1 cellular context compared by ENCODE assay signal in the genomic region with DNA sequence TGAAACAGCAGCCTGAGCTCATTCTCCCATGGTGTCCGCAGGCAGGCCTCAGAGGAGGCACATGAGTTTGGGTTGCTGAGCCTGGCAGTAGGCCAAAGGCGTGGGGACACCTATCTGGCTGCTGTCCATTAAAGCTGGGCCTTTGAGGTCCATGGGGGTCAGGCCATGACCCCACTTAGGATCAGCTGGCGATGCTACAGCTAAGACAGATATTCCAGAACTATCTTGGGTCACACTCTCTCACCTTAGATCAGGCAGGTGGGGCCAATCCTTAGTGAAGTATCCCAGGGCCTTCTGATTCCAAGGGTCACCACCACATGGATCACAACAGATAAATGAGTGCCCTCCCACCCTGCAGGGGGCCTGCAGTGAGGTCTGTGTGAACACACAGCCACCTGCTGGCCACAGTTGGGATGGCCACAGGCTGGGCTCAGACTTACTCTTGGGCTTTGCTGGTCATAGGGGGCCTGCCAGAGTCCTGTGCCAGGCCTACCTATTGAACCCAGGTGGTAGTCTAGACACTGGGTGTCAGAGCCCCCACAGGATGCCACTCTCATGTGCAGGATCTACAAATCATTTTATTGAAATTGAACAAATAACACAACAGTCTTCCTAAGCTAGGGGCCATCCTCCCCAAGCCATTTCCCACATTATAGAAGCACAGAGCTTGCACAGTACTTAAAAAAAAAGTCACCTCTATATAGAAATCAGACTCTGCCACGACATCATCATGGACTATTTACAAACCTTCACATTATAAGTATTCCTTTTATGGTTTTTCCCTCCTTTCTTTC.
TF ChIP-seq lines count a peak whose summit lies in the region.

No MANE protein-coding gene starts in this region.

TF ChIP-seq in HepG2, 621 proteins besides CTCF, POLR2A, EP300 and RAD21 (continued from another document and continues in another):
- TF ChIP-seq, protein P1, sequence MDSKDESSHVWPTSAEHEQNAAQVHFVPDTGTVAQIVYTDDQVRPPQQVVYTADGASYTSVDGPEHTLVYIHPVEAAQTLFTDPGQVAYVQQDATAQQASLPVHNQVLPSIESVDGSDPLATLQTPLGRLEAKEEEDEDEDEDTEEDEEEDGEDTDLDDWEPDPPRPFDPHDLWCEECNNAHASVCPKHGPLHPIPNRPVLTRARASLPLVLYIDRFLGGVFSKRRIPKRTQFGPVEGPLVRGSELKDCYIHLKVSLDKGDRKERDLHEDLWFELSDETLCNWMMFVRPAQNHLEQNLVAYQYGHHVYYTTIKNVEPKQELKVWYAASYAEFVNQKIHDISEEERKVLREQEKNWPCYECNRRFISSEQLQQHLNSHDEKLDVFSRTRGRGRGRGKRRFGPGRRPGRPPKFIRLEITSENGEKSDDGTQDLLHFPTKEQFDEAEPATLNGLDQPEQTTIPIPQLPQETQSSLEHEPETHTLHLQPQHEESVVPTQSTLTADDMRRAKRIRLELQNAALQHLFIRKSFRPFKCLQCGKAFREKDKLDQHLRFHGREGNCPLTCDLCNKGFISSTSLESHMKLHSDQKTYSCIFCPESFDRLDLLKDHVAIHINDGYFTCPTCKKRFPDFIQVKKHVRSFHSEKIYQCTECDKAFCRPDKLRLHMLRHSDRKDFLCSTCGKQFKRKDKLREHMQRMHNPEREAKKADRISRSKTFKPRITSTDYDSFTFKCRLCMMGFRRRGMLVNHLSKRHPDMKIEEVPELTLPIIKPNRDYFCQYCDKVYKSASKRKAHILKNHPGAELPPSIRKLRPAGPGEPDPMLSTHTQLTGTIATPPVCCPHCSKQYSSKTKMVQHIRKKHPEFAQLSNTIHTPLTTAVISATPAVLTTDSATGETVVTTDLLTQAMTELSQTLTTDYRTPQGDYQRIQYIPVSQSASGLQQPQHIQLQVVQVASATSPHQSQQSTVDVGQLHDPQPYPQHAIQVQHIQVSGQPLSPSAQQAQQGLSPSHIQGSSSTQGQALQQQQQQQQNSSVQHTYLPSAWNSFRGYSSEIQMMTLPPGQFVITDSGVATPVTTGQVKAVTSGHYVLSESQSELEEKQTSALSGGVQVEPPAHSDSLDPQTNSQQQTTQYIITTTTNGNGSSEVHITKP (CRISPR knock-in tag; IDR thresholded peaks at IDR 0.05; ENCODE audit: low read depth) = 0 out of 2 replicates have a peak, but pooled peaks have one; percentile 76
- TF ChIP-seq RXRB (CRISPR knock-in tag; IDR thresholded peaks at IDR 0.05; ENCODE audit: borderline replicate concordance) = peak; percentile 58; the same call in 1 of the 2 replicates
- no peak for TF ChIP-seq FOXA1 (IDR thresholded peaks at IDR 0.05)
- TF ChIP-seq FOXA1 (CRISPR knock-in tag; IDR thresholded peaks at IDR 0.05) = peak; percentile 13; the same call in 1 of the 2 replicates
- TF ChIP-seq FOXK1 (CRISPR knock-in tag; IDR thresholded peaks at IDR 0.05; ENCODE audit: borderline replicate concordance, low read depth) = peak; percentile 44; the same call in 1 of the 2 replicates
- TF ChIP-seq, protein P2, sequence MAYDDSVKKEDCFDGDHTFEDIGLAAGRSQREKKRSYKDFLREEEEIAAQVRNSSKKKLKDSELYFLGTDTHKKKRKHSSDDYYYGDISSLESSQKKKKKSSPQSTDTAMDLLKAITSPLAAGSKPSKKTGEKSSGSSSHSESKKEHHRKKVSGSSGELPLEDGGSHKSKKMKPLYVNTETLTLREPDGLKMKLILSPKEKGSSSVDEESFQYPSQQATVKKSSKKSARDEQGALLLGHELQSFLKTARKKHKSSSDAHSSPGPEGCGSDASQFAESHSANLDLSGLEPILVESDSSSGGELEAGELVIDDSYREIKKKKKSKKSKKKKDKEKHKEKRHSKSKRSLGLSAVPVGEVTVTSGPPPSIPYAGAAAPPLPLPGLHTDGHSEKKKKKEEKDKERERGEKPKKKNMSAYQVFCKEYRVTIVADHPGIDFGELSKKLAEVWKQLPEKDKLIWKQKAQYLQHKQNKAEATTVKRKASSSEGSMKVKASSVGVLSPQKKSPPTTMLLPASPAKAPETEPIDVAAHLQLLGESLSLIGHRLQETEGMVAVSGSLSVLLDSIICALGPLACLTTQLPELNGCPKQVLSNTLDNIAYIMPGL (CRISPR knock-in tag; IDR thresholded peaks at IDR 0.05; ENCODE audit: borderline replicate concordance in 1 of 2, low read depth in 1 of 2) = peak; percentile 29 to 65; a peak in 3 of 4 replicates
- TF ChIP-seq MIER3 (CRISPR knock-in tag; IDR thresholded peaks at IDR 0.05; ENCODE audit: borderline replicate concordance) = peak; percentile 21; the same call in 1 of the 2 replicates
- TF ChIP-seq ZNF383 (CRISPR knock-in tag; IDR thresholded peaks at IDR 0.05; ENCODE audit: borderline replicate concordance) = 0 out of 2 replicates have a peak, but pooled peaks have one; percentile 25
- TF ChIP-seq ZSCAN22 (CRISPR knock-in tag; IDR thresholded peaks at IDR 0.05) = 0 out of 2 replicates have a peak, but pooled peaks have one; percentile 27
- TF ChIP-seq HNF4G (IDR thresholded peaks at IDR 0.05; ENCODE audit: borderline replicate concordance, low read depth, low read length) = peak; percentile 50; the same call in 1 of the 2 replicates
- no peak for TF ChIP-seq HNF4G (CRISPR knock-in tag; IDR thresholded peaks at IDR 0.05; ENCODE audit: borderline replicate concordance, low read depth)
- TF ChIP-seq, protein P3, sequence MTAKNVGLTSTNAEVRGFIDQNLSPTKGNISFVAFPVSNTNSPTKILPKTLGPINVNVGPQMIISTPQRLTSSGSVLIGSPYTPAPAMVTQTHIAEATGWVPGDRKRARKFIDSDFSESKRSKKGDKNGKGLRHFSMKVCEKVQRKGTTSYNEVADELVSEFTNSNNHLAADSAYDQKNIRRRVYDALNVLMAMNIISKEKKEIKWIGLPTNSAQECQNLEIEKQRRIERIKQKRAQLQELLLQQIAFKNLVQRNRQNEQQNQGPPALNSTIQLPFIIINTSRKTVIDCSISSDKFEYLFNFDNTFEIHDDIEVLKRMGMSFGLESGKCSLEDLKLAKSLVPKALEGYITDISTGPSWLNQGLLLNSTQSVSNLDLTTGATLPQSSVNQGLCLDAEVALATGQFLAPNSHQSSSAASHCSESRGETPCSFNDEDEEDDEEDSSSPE (CRISPR knock-in tag; IDR thresholded peaks at IDR 0.05) = peak; percentile 31; the same call in 1 of the 2 replicates
- TF ChIP-seq, protein P4, sequence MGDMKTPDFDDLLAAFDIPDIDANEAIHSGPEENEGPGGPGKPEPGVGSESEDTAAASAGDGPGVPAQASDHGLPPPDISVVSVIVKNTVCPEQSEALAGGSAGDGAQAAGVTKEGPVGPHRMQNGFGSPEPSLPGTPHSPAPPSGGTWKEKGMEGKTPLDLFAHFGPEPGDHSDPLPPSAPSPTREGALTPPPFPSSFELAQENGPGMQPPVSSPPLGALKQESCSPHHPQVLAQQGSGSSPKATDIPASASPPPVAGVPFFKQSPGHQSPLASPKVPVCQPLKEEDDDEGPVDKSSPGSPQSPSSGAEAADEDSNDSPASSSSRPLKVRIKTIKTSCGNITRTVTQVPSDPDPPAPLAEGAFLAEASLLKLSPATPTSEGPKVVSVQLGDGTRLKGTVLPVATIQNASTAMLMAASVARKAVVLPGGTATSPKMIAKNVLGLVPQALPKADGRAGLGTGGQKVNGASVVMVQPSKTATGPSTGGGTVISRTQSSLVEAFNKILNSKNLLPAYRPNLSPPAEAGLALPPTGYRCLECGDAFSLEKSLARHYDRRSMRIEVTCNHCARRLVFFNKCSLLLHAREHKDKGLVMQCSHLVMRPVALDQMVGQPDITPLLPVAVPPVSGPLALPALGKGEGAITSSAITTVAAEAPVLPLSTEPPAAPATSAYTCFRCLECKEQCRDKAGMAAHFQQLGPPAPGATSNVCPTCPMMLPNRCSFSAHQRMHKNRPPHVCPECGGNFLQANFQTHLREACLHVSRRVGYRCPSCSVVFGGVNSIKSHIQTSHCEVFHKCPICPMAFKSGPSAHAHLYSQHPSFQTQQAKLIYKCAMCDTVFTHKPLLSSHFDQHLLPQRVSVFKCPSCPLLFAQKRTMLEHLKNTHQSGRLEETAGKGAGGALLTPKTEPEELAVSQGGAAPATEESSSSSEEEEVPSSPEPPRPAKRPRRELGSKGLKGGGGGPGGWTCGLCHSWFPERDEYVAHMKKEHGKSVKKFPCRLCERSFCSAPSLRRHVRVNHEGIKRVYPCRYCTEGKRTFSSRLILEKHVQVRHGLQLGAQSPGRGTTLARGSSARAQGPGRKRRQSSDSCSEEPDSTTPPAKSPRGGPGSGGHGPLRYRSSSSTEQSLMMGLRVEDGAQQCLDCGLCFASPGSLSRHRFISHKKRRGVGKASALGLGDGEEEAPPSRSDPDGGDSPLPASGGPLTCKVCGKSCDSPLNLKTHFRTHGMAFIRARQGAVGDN (CRISPR knock-in tag; IDR thresholded peaks at IDR 0.05) = peak; percentile 75
- peak; percentile 97 for TF ChIP-seq ZBTB7B (CRISPR knock-in tag; IDR thresholded peaks at IDR 0.05)
- TF ChIP-seq REXO4 (CRISPR knock-in tag; IDR thresholded peaks at IDR 0.05; ENCODE audit: borderline replicate concordance) = no peak
- TF ChIP-seq NFE2 (CRISPR knock-in tag; IDR thresholded peaks at IDR 0.05) = no peak
- TF ChIP-seq, protein P5, sequence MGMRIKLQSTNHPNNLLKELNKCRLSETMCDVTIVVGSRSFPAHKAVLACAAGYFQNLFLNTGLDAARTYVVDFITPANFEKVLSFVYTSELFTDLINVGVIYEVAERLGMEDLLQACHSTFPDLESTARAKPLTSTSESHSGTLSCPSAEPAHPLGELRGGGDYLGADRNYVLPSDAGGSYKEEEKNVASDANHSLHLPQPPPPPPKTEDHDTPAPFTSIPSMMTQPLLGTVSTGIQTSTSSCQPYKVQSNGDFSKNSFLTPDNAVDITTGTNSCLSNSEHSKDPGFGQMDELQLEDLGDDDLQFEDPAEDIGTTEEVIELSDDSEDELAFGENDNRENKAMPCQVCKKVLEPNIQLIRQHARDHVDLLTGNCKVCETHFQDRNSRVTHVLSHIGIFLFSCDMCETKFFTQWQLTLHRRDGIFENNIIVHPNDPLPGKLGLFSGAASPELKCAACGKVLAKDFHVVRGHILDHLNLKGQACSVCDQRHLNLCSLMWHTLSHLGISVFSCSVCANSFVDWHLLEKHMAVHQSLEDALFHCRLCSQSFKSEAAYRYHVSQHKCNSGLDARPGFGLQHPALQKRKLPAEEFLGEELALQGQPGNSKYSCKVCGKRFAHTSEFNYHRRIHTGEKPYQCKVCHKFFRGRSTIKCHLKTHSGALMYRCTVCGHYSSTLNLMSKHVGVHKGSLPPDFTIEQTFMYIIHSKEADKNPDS (CRISPR knock-in tag; IDR thresholded peaks at IDR 0.05) = 0 out of 2 replicates have a peak, but pooled peaks have one; percentile 15
- TF ChIP-seq ZNF317 (CRISPR knock-in tag; IDR thresholded peaks at IDR 0.05) = peak; percentile 62; the same call in 1 of the 2 replicates
- TF ChIP-seq ZKSCAN8 (CRISPR knock-in tag; IDR thresholded peaks at IDR 0.05; ENCODE audit: borderline replicate concordance) = peak; percentile 35; the same call in 1 of the 2 replicates
- TF ChIP-seq, protein P6, sequence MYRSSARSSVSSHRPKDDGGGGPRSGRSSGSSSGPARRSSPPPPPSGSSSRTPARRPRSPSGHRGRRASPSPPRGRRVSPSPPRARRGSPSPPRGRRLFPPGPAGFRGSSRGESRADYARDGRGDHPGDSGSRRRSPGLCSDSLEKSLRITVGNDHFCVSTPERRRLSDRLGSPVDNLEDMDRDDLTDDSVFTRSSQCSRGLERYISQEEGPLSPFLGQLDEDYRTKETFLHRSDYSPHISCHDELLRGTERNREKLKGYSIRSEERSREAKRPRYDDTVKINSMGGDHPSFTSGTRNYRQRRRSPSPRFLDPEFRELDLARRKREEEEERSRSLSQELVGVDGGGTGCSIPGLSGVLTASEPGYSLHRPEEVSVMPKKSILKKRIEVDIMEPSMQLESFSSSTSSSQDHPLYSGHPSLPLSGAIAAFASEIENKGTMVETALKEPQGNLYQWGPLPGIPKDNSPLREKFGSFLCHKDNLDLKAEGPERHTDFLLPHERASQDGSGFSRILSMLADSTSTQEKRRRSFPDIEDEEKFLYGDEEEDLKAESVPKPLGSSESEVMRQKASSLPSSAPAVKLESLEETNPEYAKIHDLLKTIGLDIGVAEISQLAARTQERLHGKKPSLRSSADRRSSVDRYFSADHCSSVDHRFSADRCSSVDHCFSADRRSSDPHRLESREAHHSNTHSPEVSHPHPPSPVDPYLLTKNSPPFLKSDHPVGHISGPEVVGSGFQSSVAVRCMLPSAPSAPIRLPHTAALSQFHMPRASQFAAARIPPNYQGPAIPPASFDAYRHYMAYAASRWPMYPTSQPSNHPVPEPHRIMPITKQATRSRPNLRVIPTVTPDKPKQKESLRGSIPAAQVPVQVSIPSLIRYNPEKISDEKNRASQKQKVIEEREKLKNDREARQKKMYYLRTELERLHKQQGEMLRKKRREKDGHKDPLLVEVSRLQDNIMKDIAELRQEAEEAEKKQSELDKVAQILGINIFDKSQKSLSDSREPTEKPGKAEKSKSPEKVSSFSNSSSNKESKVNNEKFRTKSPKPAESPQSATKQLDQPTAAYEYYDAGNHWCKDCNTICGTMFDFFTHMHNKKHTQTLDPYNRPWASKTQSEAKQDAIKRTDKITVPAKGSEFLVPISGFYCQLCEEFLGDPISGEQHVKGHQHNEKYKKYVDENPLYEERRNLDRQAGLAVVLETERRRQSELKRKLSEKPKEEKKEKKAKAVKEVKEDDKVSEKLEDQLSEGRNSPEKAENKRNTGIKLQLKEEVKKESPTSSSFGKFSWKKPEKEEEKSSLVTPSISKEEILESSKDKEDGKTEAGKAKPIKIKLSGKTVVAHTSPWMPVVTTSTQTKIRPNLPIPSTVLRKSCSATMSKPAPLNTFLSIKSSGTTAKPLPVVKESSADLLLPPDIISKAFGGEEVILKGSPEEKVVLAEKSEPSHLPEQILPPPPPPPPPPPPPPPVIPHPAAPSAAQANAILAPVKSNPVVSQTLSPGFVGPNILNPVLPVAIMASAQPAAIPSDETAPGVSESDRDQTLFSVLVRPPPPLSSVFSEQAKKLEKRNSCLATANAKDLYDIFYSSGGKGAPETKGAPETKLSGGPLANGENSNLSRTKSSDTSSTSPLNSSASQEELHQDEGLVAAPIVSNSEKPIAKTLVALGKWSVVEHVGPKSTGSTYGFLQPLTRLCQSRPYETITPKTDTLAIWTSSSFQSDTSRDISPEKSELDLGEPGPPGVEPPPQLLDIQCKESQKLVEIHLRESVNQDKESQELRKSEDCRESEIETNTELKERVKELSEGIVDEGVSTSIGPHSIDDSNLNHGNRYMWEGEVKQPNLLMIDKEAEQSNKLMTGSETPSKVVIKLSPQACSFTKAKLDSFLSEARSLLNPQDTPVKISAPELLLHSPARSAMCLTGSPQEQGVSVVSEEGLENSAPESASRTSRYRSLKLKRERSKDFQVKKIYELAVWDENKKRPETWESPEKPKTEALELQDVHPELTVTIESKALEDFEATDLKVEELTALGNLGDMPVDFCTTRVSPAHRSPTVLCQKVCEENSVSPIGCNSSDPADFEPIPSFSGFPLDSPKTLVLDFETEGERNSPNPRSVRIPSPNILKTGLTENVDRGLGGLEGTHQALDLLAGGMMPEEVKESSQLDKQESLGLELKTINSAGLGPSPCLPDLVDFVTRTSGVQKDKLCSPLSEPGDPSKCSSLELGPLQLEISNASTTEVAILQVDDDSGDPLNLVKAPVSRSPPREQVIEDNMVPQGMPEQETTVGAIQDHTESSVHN (CRISPR knock-in tag; IDR thresholded peaks at IDR 0.05) = 0 out of 2 replicates have a peak, but pooled peaks have one; percentile 66
- TF ChIP-seq STAG1 (CRISPR knock-in tag; IDR thresholded peaks at IDR 0.05) = peak; percentile 95
- peak; percentile 62; the same call in 1 of the 2 replicates for TF ChIP-seq SP5 (CRISPR knock-in tag; IDR thresholded peaks at IDR 0.05; ENCODE audit: borderline replicate concordance, low read depth)
- peak; percentile 45; the same call in 1 of the 2 replicates for TF ChIP-seq FOXA3 (CRISPR knock-in tag; IDR thresholded peaks at IDR 0.05)
